In genomic region chr14:90651405-90651804, GRCh38 we compare ENCODE assay signal across 24 cellular contexts.
"Had no signal": no experiment of that assay in that cellular context is flagged by ENCODE, and none has a peak within 500 bp of the region (broad histone marks: within the 10 kb centered on the region; RNA-seq: fewer than 3 reads in every experiment).

No MANE protein-coding gene starts in this region.

- H3K27ac ChIP-seq: body of pancreas, epithelial cell of prostate, neutrophil, prostate gland, right atrium auricular region, suprapubic skin, transverse colon, VCaP had no signal

- H3K27ac Mint-ChIP-seq: activated CD4-positive, alpha-beta T cell treated with anti-CD3 and anti-CD28 coated beads, Interleukin-2, amount 10 ng/mL, durations not matched to agents 7 days and 5 days; activated CD8-positive, alpha-beta memory T cell treated with anti-CD3 and anti-CD28 coated beads, Interleukin-2, amount 10 ng/mL, durations not matched to agents 7 days and 5 days; activated CD8-positive, alpha-beta T cell treated with anti-CD3 and anti-CD28 coated beads for 36 hours; activated naive CD4-positive, alpha-beta T cell treated with anti-CD3 and anti-CD28 coated beads, Interleukin-2, amount 10 ng/mL, durations not matched to agents 7 days and 5 days; endodermal cell; natural killer cell; stimulated activated naive CD8-positive, alpha-beta T cell treated with anti-CD3 and anti-CD28 coated beads, Interleukin-15, Interleukin-2, amounts not matched to agents 100 ng/mL and 50 ng/mL, for 24 hours had no signal

- H3K36me3 ChIP-seq: ovary, prostate gland, transverse colon had no signal

- H3K4me1 ChIP-seq: body of pancreas, prostate gland, suprapubic skin, transverse colon had no signal

- H3K4me3 Mint-ChIP-seq: activated CD4-positive, alpha-beta T cell treated with anti-CD3 and anti-CD28 coated beads, Interleukin-2, amount 10 ng/mL, durations not matched to agents 7 days and 5 days; activated CD8-positive, alpha-beta memory T cell treated with anti-CD3 and anti-CD28 coated beads, Interleukin-2, amount 10 ng/mL, durations not matched to agents 7 days and 5 days; activated CD8-positive, alpha-beta T cell treated with anti-CD3 and anti-CD28 coated beads for 36 hours; activated naive CD4-positive, alpha-beta T cell treated with anti-CD3 and anti-CD28 coated beads, Interleukin-2, amount 10 ng/mL, durations not matched to agents 7 days and 5 days; endodermal cell; natural killer cell; stimulated activated naive CD8-positive, alpha-beta T cell treated with anti-CD3 and anti-CD28 coated beads, Interleukin-15, Interleukin-2, amounts not matched to agents 100 ng/mL and 50 ng/mL, for 24 hours had no signal

- DNase-seq: activated CD4-positive, alpha-beta T cell treated with anti-CD3 and anti-CD28 coated beads, Interleukin-2, amount 10 ng/mL, durations not matched to agents 7 days and 5 days; activated CD4-positive, CD25-positive, alpha-beta regulatory T cell treated with anti-CD3 and anti-CD28 coated beads, Interleukin-2, amount 50 U/mL, for 72 hours; activated CD8-positive, alpha-beta memory T cell treated with anti-CD3 and anti-CD28 coated beads, Interleukin-2, amount 10 ng/mL, durations not matched to agents 7 days and 5 days; activated CD8-positive, alpha-beta T cell treated with anti-CD3 and anti-CD28 coated beads for 36 hours; activated effector memory CD4-positive, alpha-beta T cell treated with anti-CD3 and anti-CD28 coated beads, Interleukin-2, amount 50 U/mL, for 16 hours; activated naive CD4-positive, alpha-beta T cell treated with anti-CD3 and anti-CD28 coated beads, Interleukin-2, amount 10 ng/mL, durations not matched to agents 7 days and 5 days; activated T-cell treated with anti-CD3 and anti-CD28 coated beads for 4 hours; body of pancreas; central memory CD4-positive, alpha-beta T cell; endodermal cell; kidney glomerular epithelial cell; mesenchymal stem cell; natural killer cell; ovary; stimulated activated CD4-positive, alpha-beta T cell treated with anti-CD3 and anti-CD28 coated beads, Interleukin-1b, Interleukin-23, amount 100 ng/mL, for 48 hours; transverse colon had no signal

- H3K9me3 Mint-ChIP-seq: activated CD4-positive, alpha-beta T cell treated with anti-CD3 and anti-CD28 coated beads, Interleukin-2, amount 10 ng/mL, durations not matched to agents 7 days and 5 days; activated CD8-positive, alpha-beta T cell treated with anti-CD3 and anti-CD28 coated beads for 36 hours; activated naive CD4-positive, alpha-beta T cell treated with anti-CD3 and anti-CD28 coated beads, Interleukin-2, amount 10 ng/mL, durations not matched to agents 7 days and 5 days; endodermal cell; natural killer cell; stimulated activated naive CD8-positive, alpha-beta T cell treated with anti-CD3 and anti-CD28 coated beads, Interleukin-15, Interleukin-2, amounts not matched to agents 100 ng/mL and 50 ng/mL, for 24 hours had no signal

- H3K27me3 ChIP-seq: body of pancreas, neutrophil, ovary, right atrium auricular region, suprapubic skin, transverse colon had no signal

- H3K9me3 ChIP-seq: body of pancreas, neutrophil, ovary, prostate gland, right atrium auricular region, suprapubic skin, transverse colon had no signal

- ATAC-seq: activated CD8-positive, alpha-beta memory T cell treated with anti-CD3 and anti-CD28 coated beads, Interleukin-2, amount 10 ng/mL, durations not matched to agents 7 days and 5 days; activated CD8-positive, alpha-beta T cell treated with anti-CD3 and anti-CD28 coated beads for 36 hours; body of pancreas; natural killer cell; SK-N-SH treated with all-trans-retinoic acid at 6 μM for 48 hours had no signal

- H3K4me1 Mint-ChIP-seq: activated CD4-positive, alpha-beta T cell treated with anti-CD3 and anti-CD28 coated beads, Interleukin-2, amount 10 ng/mL, durations not matched to agents 7 days and 5 days; activated CD8-positive, alpha-beta memory T cell treated with anti-CD3 and anti-CD28 coated beads, Interleukin-2, amount 10 ng/mL, durations not matched to agents 7 days and 5 days; activated naive CD4-positive, alpha-beta T cell treated with anti-CD3 and anti-CD28 coated beads, Interleukin-2, amount 10 ng/mL, durations not matched to agents 7 days and 5 days; natural killer cell had no signal

- H3K4me3 ChIP-seq: body of pancreas, ovary, prostate gland, right atrium auricular region, suprapubic skin, transverse colon had no signal

- H3K27me3 Mint-ChIP-seq: activated CD4-positive, alpha-beta T cell treated with anti-CD3 and anti-CD28 coated beads, Interleukin-2, amount 10 ng/mL, durations not matched to agents 7 days and 5 days; activated CD8-positive, alpha-beta memory T cell treated with anti-CD3 and anti-CD28 coated beads, Interleukin-2, amount 10 ng/mL, durations not matched to agents 7 days and 5 days; activated CD8-positive, alpha-beta T cell treated with anti-CD3 and anti-CD28 coated beads for 36 hours; activated naive CD4-positive, alpha-beta T cell treated with anti-CD3 and anti-CD28 coated beads, Interleukin-2, amount 10 ng/mL, durations not matched to agents 7 days and 5 days; stimulated activated naive CD8-positive, alpha-beta T cell treated with anti-CD3 and anti-CD28 coated beads, Interleukin-15, Interleukin-2, amounts not matched to agents 100 ng/mL and 50 ng/mL, for 24 hours had no signal

- H3K36me3 Mint-ChIP-seq: activated CD8-positive, alpha-beta memory T cell treated with anti-CD3 and anti-CD28 coated beads, Interleukin-2, amount 10 ng/mL, durations not matched to agents 7 days and 5 days; activated naive CD4-positive, alpha-beta T cell treated with anti-CD3 and anti-CD28 coated beads, Interleukin-2, amount 10 ng/mL, durations not matched to agents 7 days and 5 days; natural killer cell had no signal
